Comparison of ENCODE assay signal across 10 cellular contexts in genomic region chr15:89998141-89998661, GRCh38. TPM values are rescaled to one million over a fixed set of nuclear protein-coding genes. Genes with fewer than 3 reads are reported as not detected.
A peak's percentile ranks its signal among the peaks of the same experiment; 100 is the strongest.
DNase-seq lines count a peak whose midpoint lies in the region; ATAC-seq and TF ChIP-seq lines count a peak whose summit lies in the region.
"Had no signal": no experiment of that assay in that cellular context is flagged by ENCODE, and none has a peak within 500 bp of the region (broad histone marks: within the 10 kb centered on the region; RNA-seq: fewer than 3 reads in every experiment).

No MANE protein-coding gene starts in this region.

- no peak overlapping the region for H3K4me3 ChIP-seq in SJSA1
- no peak overlapping the region for H3K4me3 ChIP-seq in fibroblast of the aortic adventitia (ENCODE audit: low read depth, low read length)

- H3K27ac ChIP-seq in 22Rv1: peak overlapping the region; percentile 50
- H3K27ac ChIP-seq in SJSA1: no peak overlapping the region

- ATAC-seq in GM21367 (IDR thresholded peaks at IDR 0.05; ENCODE audit: unreplicated experiment) (no peak), Right ventricle myocardium superior (ENCODE audit: poor library complexity) (no peak), omental fat pad (ENCODE audit: low FRiP score) (no peak)

- peak; percentile 48 for DNase-seq in HK-2 (ENCODE audit: unreplicated experiment)
- peak; percentile 24 to 64 for DNase-seq in SJSA1 (ENCODE audit: low read depth in 1 of 2, low spot score in 2 of 2)
- DNase-seq in fibroblast of the aortic adventitia (ENCODE audit: low read depth): peak; percentile 39
- no peak for DNase-seq in Right ventricle myocardium superior
- DNase-seq in HUDEP-2 (lab: John Stamatoyannopoulos, UW; ENCODE audit: unreplicated experiment in 76 of 76): no peak
- no peak for DNase-seq in omental fat pad (ENCODE audit: low spot score)
- DNase-seq: amniotic stem cell, NCI-H1694 treated with DMSO at 0.1 percent for 48 hours had no signal

- TF ChIP-seq CTCF in 22Rv1 (IDR thresholded peaks at IDR 0.05) (no peak), fibroblast of the aortic adventitia (IDR thresholded peaks at IDR 0.05; ENCODE audit: insufficient read depth, low read length) (no peak), omental fat pad (IDR thresholded peaks at IDR 0.05) (no peak)

- H3K36me3 ChIP-seq in SJSA1: 0 out of 2 replicates have a peak, but pooled peaks cover 2% of the 10 kb centered on the region

- no peaks in the 10 kb centered on the region for H3K9me3 ChIP-seq in SJSA1 (replicated peaks)

- intact Hi-C loops in Right ventricle myocardium superior (cut with DNase I): no loop called here

- peaks cover 24% of the 10 kb centered on the region for H3K4me1 ChIP-seq in SJSA1 (replicated peaks)

- H3K27me3 ChIP-seq in SJSA1 (replicated peaks): no peaks in the 10 kb centered on the region

RNA-seq across cellular contexts. Expression of gene ZNF710, which starts 2.9 kb away (rescaled TPM):
- 2.4 and 7.3 TPM in 2 replicates for total RNA-seq in SJSA1 (2014; rRNA removed; shearing (Covaris generic))
- total RNA-seq in fibroblast of the aortic adventitia (ENCODE audit: low replicate concordance) (3.0 and 8.7 TPM in 2 replicates), Right ventricle myocardium superior (4.9 TPM), omental fat pad (10 to 100 TPM in 1 of 4 donors, 1 to 10 TPM in 3; 5.4 to 13.9 (median 7.0) TPM)

Comparison
In these comparisons a context has a peak if more than half of its experiments do, and no peak if none do; other contexts are left out.
1. DNase-seq: peak in HK-2 (single experiment), SJSA1 (2 of 2) and fibroblast of the aortic adventitia (single experiment); none in Right ventricle myocardium superior (single experiment), HUDEP-2 (0 of 76) and omental fat pad (single experiment).